Comparison of ENCODE assay signal across 8 cellular contexts in genomic region chr4:185142563-185142910, GRCh38. TPM values are rescaled to one million over a fixed set of nuclear protein-coding genes. Genes with fewer than 3 reads are reported as not detected.
A peak's percentile ranks its signal among the peaks of the same experiment; 100 is the strongest.
DNase-seq lines count a peak whose midpoint lies in the region; ATAC-seq and TF ChIP-seq lines count a peak whose summit lies in the region.

No MANE protein-coding gene starts in this region.

- H3K36me3 ChIP-seq in mesodermal cell (ENCODE audit: control insufficient read depth, insufficient read depth, low read length) (peaks cover 19% of the 10 kb centered on the region), vagina (peaks cover 0 to 4% of the 10 kb centered on the region in 2 donors)

- TF ChIP-seq CTCF in MCF 10A (IDR thresholded peaks at IDR 0.05; ENCODE audit: unreplicated experiment): no peak
- no peak for TF ChIP-seq CTCF in vagina (IDR thresholded peaks at IDR 0.05)

- no peaks in the 10 kb centered on the region for H3K27me3 ChIP-seq in vagina

- intact Hi-C loops in MCF 10A (cut with micrococcal nuclease) (no loop called here), vagina (cut with DNase I) (no loop called here)

- TF ChIP-seq POLR2A in vagina (IDR thresholded peaks at IDR 0.05) (no peak), GM18505 (IDR thresholded peaks at IDR 0.05; ENCODE audit: borderline replicate concordance, extremely low read depth, insufficient read depth, insufficient read length) (no peak)

- peak overlapping the region; percentile 91 to 95 (median 92) for H3K4me3 Mint-ChIP-seq in IgD-negative memory B cell
- H3K4me3 Mint-ChIP-seq in MCF 10A (ENCODE audit: unreplicated experiment): peak overlapping the region; percentile 87

- H3K9me3 Mint-ChIP-seq in IgD-negative memory B cell (no peaks in the 10 kb centered on the region), MCF 10A (ENCODE audit: unreplicated experiment) (no peaks in the 10 kb centered on the region)

- H3K4me1 ChIP-seq in mesodermal cell (ENCODE audit: control insufficient read depth, insufficient read depth, low read length, poor library complexity, severe bottlenecking) (no peaks in the 10 kb centered on the region), vagina (peaks cover 30% of the 10 kb centered on the region)

- 10 to 16% methylated on average over 7 to 10 of the region's 10 CpGs for WGBS in mesodermal cell (ENCODE audit: insufficient coverage in 2 of 2), 2 experiments

- H3K4me3 ChIP-seq in mesodermal cell (ENCODE audit: extremely low read depth, insufficient read depth, low read length, poor library complexity, severe bottlenecking): peak overlapping the region; percentile 53
- H3K4me3 ChIP-seq in vagina: peak overlapping the region; percentile 51 to 52

- DNase-seq in NCI-H748 (lab: John Stamatoyannopoulos, UW; ENCODE audit: unreplicated experiment): peak; percentile 53
- DNase-seq in NCI-H748 treated with DMSO at 0.1 percent for 48 hours (lab: John Stamatoyannopoulos, UW): no peak
- no peak for DNase-seq in MCF 10A (ENCODE audit: unreplicated experiment)
- no peak for DNase-seq in vagina (ENCODE audit: extremely low spot score in 2 of 2)
- no peak for DNase-seq in COLO668 (lab: John Stamatoyannopoulos, UW; ENCODE audit: unreplicated experiment)

- H3K27ac ChIP-seq in mesodermal cell (ENCODE audit: low read depth, low read length, severe bottlenecking): no peak overlapping the region
- H3K27ac ChIP-seq in vagina: peak overlapping the region; percentile 70

- no peak for ATAC-seq in GM18505 (IDR thresholded peaks at IDR 0.05; ENCODE audit: unreplicated experiment)

- H3K36me3 Mint-ChIP-seq in IgD-negative memory B cell: peaks cover 2% of the 10 kb centered on the region
- H3K36me3 Mint-ChIP-seq in MCF 10A (ENCODE audit: insufficient read depth, unreplicated experiment): peaks cover 20% of the 10 kb centered on the region

- H3K4me1 Mint-ChIP-seq in IgD-negative memory B cell: peaks cover 5 to 13% (median 6%) of the 10 kb centered on the region in 3 donors
- H3K4me1 Mint-ChIP-seq in MCF 10A (ENCODE audit: insufficient read depth, unreplicated experiment): peaks cover 6% of the 10 kb centered on the region

- H3K27ac Mint-ChIP-seq in IgD-negative memory B cell (peak overlapping the region; percentile 83 to 92 (median 88)), MCF 10A (ENCODE audit: low read depth, unreplicated experiment) (no peak overlapping the region)

- H3K27me3 Mint-ChIP-seq in IgD-negative memory B cell (peaks cover 3% of the 10 kb centered on the region), MCF 10A (ENCODE audit: insufficient read depth, unreplicated experiment) (no peaks in the 10 kb centered on the region)

- CTCF ChIA-PET in MCF 10A (lab: Yijun Ruan, JAX): interaction anchor here (0.6 to 1.3 kb wide), 7 partner anchors 8 to 455 kb away, joined by 3 to 6 read pairs (median 4); no protein-coding TSS in a partner anchor

- BruUV-seq in MCF 10A (replicated peaks; lab: Mats Ljungman, UMichigan): no TSS peak

- H3K9me3 ChIP-seq in mesodermal cell (ENCODE audit: control insufficient read depth, low read length): no peaks in the 10 kb centered on the region
- H3K9me3 ChIP-seq in vagina: no peaks in the 10 kb centered on the region

- POLR2A ChIA-PET in MCF 10A (lab: Yijun Ruan, JAX): interaction anchor here (0.5 to 2.3 kb wide), 10 partner anchors 8 to 327 kb away, joined by 3 to 9 read pairs (median 4); partner anchors contain the start of gene ANKRD37

RNA-seq across cellular contexts. Expression of gene SLC25A4, which starts 0.5 kb away (rescaled TPM):
- 16.6 TPM for polyA plus RNA-seq in IgD-negative memory B cell
- 18.8 and 18.9 TPM in 2 replicates for total RNA-seq in MCF 10A (2022)
- polyA plus RNA-seq in mesodermal cell (2013, experiment 1 of 2): 15.3 TPM
- polyA plus RNA-seq in mesodermal cell (2013, experiment 2 of 2): 13.8 TPM
- total RNA-seq in vagina: 14.0 TPM
